In genomic region chr5:63255609-63256008, GRCh38 we compare ENCODE assay signal across 1 cellular context.
TF ChIP-seq lines count a peak whose summit lies in the region.

No MANE protein-coding gene starts in this region.

TF ChIP-seq in GM23338, 12 proteins besides CTCF, POLR2A, EP300 and RAD21 (continued from another document):
- TF ChIP-seq REST (IDR thresholded peaks at IDR 0.05; ENCODE audit: unreplicated experiment): no peak
- no peak for TF ChIP-seq EZH2phosphoT487 (IDR thresholded peaks at IDR 0.05; ENCODE audit: unreplicated experiment)
- TF ChIP-seq POLR2AphosphoS5 (IDR thresholded peaks at IDR 0.05; ENCODE audit: low read depth): no peak
- no peak for TF ChIP-seq JUNB (IDR thresholded peaks at IDR 0.05; ENCODE audit: unreplicated experiment)
- no peak for TF ChIP-seq CREB1 (CRISPR knock-in tag; IDR thresholded peaks at IDR 0.05; ENCODE audit: low read depth)
- TF ChIP-seq ZNF114 (CRISPR knock-in tag; IDR thresholded peaks at IDR 0.05): no peak
- no peak for TF ChIP-seq ETS1 (IDR thresholded peaks at IDR 0.05)
- TF ChIP-seq NANOG (IDR thresholded peaks at IDR 0.05; ENCODE audit: borderline replicate concordance): no peak
